1 cellular context compared by ENCODE assay signal in the genomic region with DNA sequence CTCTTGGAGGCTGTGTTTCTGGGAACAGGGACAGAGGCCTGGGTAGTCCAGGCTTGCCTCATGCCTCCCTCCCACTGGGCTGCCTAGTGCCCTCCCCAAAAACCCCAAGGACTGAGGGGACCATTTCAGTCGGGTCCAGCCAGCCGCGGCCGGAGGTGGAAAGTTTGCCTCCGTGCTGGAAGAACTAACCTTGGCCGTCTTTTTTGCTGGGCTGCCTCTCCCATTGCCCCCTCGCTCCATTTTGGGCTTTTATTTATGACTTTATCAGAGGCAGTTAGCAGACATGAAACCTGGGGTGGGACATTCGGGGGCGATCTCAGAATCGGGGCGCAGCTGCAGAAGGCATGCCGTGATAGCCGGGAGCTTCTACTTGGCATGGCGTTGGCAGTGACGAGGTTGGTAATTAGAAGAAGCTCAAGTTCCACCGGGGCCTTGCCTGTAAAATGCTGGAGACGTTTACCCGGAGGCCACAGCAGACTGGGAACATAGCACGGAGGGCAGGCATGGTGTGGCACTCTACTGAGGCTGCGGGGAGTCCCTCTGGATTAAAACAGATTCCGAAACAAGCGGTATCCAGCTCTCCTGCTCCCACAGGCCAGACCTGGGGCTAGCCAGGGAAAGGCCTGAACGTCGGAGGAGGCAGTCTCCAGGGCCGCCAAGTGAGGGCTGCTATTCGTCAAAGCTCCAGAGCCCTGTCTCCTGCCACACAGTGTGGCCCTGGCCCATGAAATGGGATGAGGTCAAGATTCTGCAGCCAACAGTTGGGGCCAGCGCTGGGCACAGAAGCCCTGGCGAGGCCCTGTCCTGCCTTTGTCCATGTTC.
TF ChIP-seq lines count a peak whose summit lies in the region.

No MANE protein-coding gene starts in this region.

TF ChIP-seq in H1, 55 proteins besides CTCF, POLR2A, EP300 and RAD21 (continued from another document):
- no peak for TF ChIP-seq GABPA (IDR thresholded peaks at IDR 0.05; ENCODE audit: borderline replicate concordance, insufficient read depth, low read length)
TF ChIP-seq in H1: peak in this region for 0.
